In genomic region chr16:80369138-80369537, GRCh38 we compare ENCODE assay signal across 21 cellular contexts.
"Had no signal": no experiment of that assay in that cellular context is flagged by ENCODE, and none has a peak within 500 bp of the region (broad histone marks: within the 10 kb centered on the region; RNA-seq: fewer than 3 reads in every experiment).

No MANE protein-coding gene starts in this region.

- H3K36me3 ChIP-seq: brain microvascular endothelial cell, WERI-Rb-1 had no signal

- DNase-seq: activated CD4-positive, alpha-beta memory T cell treated with anti-CD3 and anti-CD28 coated beads, Interleukin-2, amount 10 ng/mL, durations not matched to agents 7 days and 5 days; activated CD4-positive, alpha-beta T cell treated with anti-CD3 and anti-CD28 coated beads for 1 hour; activated CD4-positive, alpha-beta T cell treated with anti-CD3 and anti-CD28 coated beads for 48 hours; activated CD4-positive, CD25-positive, alpha-beta regulatory T cell; activated CD8-positive, alpha-beta memory T cell treated with anti-CD3 and anti-CD28 coated beads for 24 hours; activated CD8-positive, alpha-beta memory T cell treated with anti-CD3 and anti-CD28 coated beads, Interleukin-2, amount 10 ng/mL, durations not matched to agents 7 days and 5 days; activated CD8-positive, alpha-beta memory T cell treated with anti-CD3 and anti-CD28 coated beads, Interleukin-2, amount 50 U/mL, for 48 hours; activated effector memory CD4-positive, alpha-beta T cell treated with Interleukin-2 at 50 U/mL for 16 hours; activated naive CD4-positive, alpha-beta T cell treated with anti-CD3 and anti-CD28 coated beads, Interleukin-2, amount 10 ng/mL, durations not matched to agents 7 days and 5 days; activated naive CD8-positive, alpha-beta T cell treated with anti-CD3 and anti-CD28 coated beads, Interleukin-2, amount 50 U/mL, for 24 hours; activated T-cell treated with anti-CD3 and anti-CD28 coated beads, Interleukin-2, amount 50 U/mL, for 48 hours; central memory CD4-positive, alpha-beta T cell; KG1; NCI-H146; NCI-H187 treated with DMSO at 0.1 percent for 48 hours; NCI-H2081; NCI-H345; NCI-H524 treated with DMSO at 0.1 percent for 48 hours; T1000; WERI-Rb-1 had no signal

- H3K27me3 ChIP-seq: brain microvascular endothelial cell had no signal

- H3K27ac ChIP-seq: brain microvascular endothelial cell, WERI-Rb-1 had no signal

- ATAC-seq: activated CD8-positive, alpha-beta memory T cell treated with anti-CD3 and anti-CD28 coated beads, Interleukin-2, amount 10 ng/mL, durations not matched to agents 7 days and 5 days; activated naive CD8-positive, alpha-beta T cell treated with anti-CD3 and anti-CD28 coated beads, Interleukin-2, amount 50 U/mL, for 24 hours had no signal
